ENCODE assay signal across 12 cellular contexts in the genomic region with DNA sequence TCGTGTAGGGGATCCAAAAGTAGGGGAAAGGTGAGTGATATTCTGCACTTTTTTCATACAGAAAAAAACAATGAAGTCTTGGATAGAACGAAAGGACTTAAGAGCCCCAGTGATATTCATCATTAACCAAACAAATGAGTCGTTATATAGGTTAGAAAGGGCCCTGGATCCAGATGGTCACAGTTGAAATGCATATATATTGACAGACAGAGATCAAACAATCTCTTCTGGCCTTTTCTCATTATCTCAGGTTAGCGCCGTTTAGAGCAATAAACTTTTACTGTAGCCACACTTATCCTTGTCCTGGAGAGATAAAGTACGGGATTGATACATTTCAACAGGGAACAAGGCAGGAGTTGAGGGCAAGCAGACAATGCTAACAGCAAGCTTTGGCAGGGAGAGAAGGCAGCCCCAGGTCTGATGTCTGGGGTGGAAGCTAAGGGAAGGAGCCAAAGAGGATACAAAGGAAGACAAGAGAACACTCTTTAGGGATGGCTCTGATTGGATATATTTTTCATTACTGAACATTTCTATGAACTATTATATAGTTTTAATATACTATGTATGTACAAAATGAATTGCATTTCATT.
"Had no signal": no experiment of that assay in that cellular context is flagged by ENCODE, and none has a peak within 500 bp of the region (broad histone marks: within the 10 kb centered on the region; RNA-seq: fewer than 3 reads in every experiment).

No MANE protein-coding gene starts in this region.

- ATAC-seq: activated naive CD4-positive, alpha-beta T cell treated with anti-CD3 and anti-CD28 coated beads, Interleukin-2, amount 50 U/mL, for 72 hours; body of pancreas; esophagus mucosa; natural killer cell treated with Interleukin-12 subunit alpha and Interleukin-12 subunit beta and Interleukin-15 and Interleukin-18, amount 100 ng/mL, for 72 hours; stimulated activated naive CD8-positive, alpha-beta T cell treated with anti-CD3 and anti-CD28 coated beads, Interleukin-15, amount 100 ng/mL, for 72 hours had no signal

- H3K4me3 ChIP-seq: body of pancreas, thoracic aorta had no signal

- H3K27me3 ChIP-seq: body of pancreas had no signal

- H3K4me1 ChIP-seq: body of pancreas had no signal

- H3K9me3 ChIP-seq: body of pancreas, thoracic aorta had no signal

- DNase-seq: activated CD4-positive, CD25-positive, alpha-beta regulatory T cell; activated effector memory CD4-positive, alpha-beta T cell treated with Interleukin-2 at 50 U/mL for 16 hours; activated T-cell treated with anti-CD3 and anti-CD28 coated beads, Interleukin-2, amount 50 U/mL, for 1 hour; amniotic stem cell; body of pancreas; stimulated activated CD4-positive, alpha-beta T cell treated with anti-CD3 and anti-CD28 coated beads, Interleukin-2, amount 100 ng/mL, for 48 hours; stimulated activated naive CD8-positive, alpha-beta T cell treated with anti-CD3 and anti-CD28 coated beads, Interleukin-15, amount 100 ng/mL, for 72 hours; T-helper 2 cell had no signal

- H3K27ac ChIP-seq: body of pancreas, thoracic aorta had no signal
